Comparison of ENCODE assay signal across 15 cellular contexts in the genomic region with DNA sequence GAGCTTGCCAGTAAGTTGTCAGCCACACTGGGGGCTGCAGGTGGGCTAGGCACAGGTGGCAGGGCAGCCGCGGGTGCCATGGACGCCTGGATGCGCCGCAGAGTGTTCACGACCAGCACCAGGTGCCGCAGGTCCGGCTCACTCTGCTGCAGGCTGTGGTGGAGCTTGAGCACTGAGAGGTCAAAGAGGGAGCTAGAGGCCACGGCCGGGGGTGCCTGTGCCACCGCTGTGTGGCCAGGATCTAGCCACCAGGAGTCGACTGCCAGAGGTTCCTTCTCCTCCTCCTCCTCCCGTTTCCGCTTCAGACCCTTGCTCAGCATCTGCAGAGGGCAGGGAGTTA. TPM values are rescaled to one million over a fixed set of nuclear protein-coding genes. Genes with fewer than 3 reads are reported as not detected.
DNase-seq lines count a peak whose midpoint lies in the region; ATAC-seq and TF ChIP-seq lines count a peak whose summit lies in the region.
"Had no signal": no experiment of that assay in that cellular context is flagged by ENCODE, and none has a peak within 500 bp of the region (broad histone marks: within the 10 kb centered on the region; RNA-seq: fewer than 3 reads in every experiment).

No MANE protein-coding gene starts in this region.

- H3K9me3 ChIP-seq in HCT116 (ENCODE audit: control insufficient read depth in 1 of 2, insufficient read depth in 1 of 2, low read depth in 1 of 2, low read length in 2 of 2) (no peaks in the 10 kb centered on the region), endodermal cell (ENCODE audit: control insufficient read depth, low read length) (no peaks in the 10 kb centered on the region), psoas muscle (no peaks in the 10 kb centered on the region), mucosa of descending colon (no peaks in the 10 kb centered on the region)

- no peak for TF ChIP-seq RAD21 in HCT116 (IDR thresholded peaks at IDR 0.05; ENCODE audit: low read depth)

- H3K36me3 Mint-ChIP-seq in endodermal cell (ENCODE audit: low read depth) (peaks cover 5% of the 10 kb centered on the region), mesothelial cell of epicardium (no peaks in the 10 kb centered on the region)
- H3K36me3 Mint-ChIP-seq: memory B cell had no signal

- H3K4me3 ChIP-seq in ACC112 (ENCODE audit: low read depth, low read length): peak overlapping the region; percentile 85; the same call in 1 of the 2 replicates
- H3K4me3 ChIP-seq in HCT116 (replicated peaks in 1 of 2; ENCODE audit: low read depth in 1 of 2, low read length in 2 of 2): no peak overlapping the region
- no peak overlapping the region for H3K4me3 ChIP-seq in endodermal cell (ENCODE audit: low read length)
- H3K4me3 ChIP-seq in psoas muscle: peak overlapping the region; percentile 88
- H3K4me3 ChIP-seq in mucosa of descending colon: no peak overlapping the region

- no peak for ATAC-seq in HCT116
- no peak for ATAC-seq in psoas muscle
- no peak for ATAC-seq in mucosa of descending colon

- H3K79me2 ChIP-seq in ACC112 (ENCODE audit: control insufficient read depth, insufficient read depth, low read length, unreplicated experiment) (peaks cover 31% of the 10 kb centered on the region), HCT116 (ENCODE audit: insufficient read depth, low read length) (peaks cover 35% of the 10 kb centered on the region)

- H2AFZ ChIP-seq in ACC112 (ENCODE audit: low read length, unreplicated experiment) (no peak overlapping the region), HCT116 (ENCODE audit: low read depth, low read length, poor library complexity, severe bottlenecking) (no peak overlapping the region)

- no peaks in the 10 kb centered on the region for H3K9me3 Mint-ChIP-seq in endodermal cell
- H3K9me3 Mint-ChIP-seq in mesothelial cell of epicardium: no peaks in the 10 kb centered on the region
- H3K9me3 Mint-ChIP-seq: activated CD4-positive, alpha-beta memory T cell treated with anti-CD3 and anti-CD28 coated beads, Interleukin-2, amount 10 ng/mL, durations not matched to agents 7 days and 5 days; CD14-positive monocyte; memory B cell had no signal

- no peaks in the 10 kb centered on the region for H3K9me2 ChIP-seq in HCT116 (ENCODE audit: insufficient read depth)

- H3K4me1 Mint-ChIP-seq in endodermal cell (peaks cover 10% of the 10 kb centered on the region), mesothelial cell of epicardium (peaks cover 21% of the 10 kb centered on the region)

- H3K4me3 Mint-ChIP-seq in endodermal cell: no peak overlapping the region
- no peak overlapping the region for H3K4me3 Mint-ChIP-seq in mesothelial cell of epicardium
- H3K4me3 Mint-ChIP-seq: CD14-positive monocyte, memory B cell had no signal

- H3K27ac Mint-ChIP-seq in endodermal cell (no peak overlapping the region), mesothelial cell of epicardium (no peak overlapping the region)

- no peak overlapping the region for H3K4me2 ChIP-seq in HCT116 (ENCODE audit: low read length)

- no peak for TF ChIP-seq POLR2A in HCT116 (IDR thresholded peaks at IDR 0.05; ENCODE audit: borderline replicate concordance, extremely low read depth, insufficient read depth, insufficient read length)

- TF ChIP-seq CTCF in HCT116 (IDR thresholded peaks at IDR 0.05 in 2 of 3, conservative IDR thresholded peaks at IDR 0.05 in 1 of 3; ENCODE audit: borderline replicate concordance in 1 of 3, insufficient read depth in 1 of 3, low read depth in 2 of 3, low read length in 2 of 3) (no peak), endodermal cell (conservative IDR thresholded peaks at IDR 0.05) (no peak), psoas muscle (IDR thresholded peaks at IDR 0.05) (no peak), mesothelial cell of epicardium (IDR thresholded peaks at IDR 0.05; ENCODE audit: unreplicated experiment) (no peak), mucosa of descending colon (IDR thresholded peaks at IDR 0.05) (no peak)

- H3K27me3 Mint-ChIP-seq in endodermal cell (ENCODE audit: insufficient read depth) (peaks cover 1% of the 10 kb centered on the region), mesothelial cell of epicardium (ENCODE audit: low read depth) (no peaks in the 10 kb centered on the region)
- H3K27me3 Mint-ChIP-seq: activated CD4-positive, alpha-beta memory T cell treated with anti-CD3 and anti-CD28 coated beads, Interleukin-2, amount 10 ng/mL, durations not matched to agents 7 days and 5 days; memory B cell had no signal

- POLR2A ChIA-PET in HCT116 (lab: Charles Lee): interaction anchor here (1.5 to 2.2 kb wide), 2 partner anchors 21 to 41 kb away, joined by 4 read pairs; partner anchors contain the start of gene SERTAD3

- H3K27ac ChIP-seq in ACC112 (ENCODE audit: low read depth, low read length) (no peak overlapping the region; the same call in 1 of the 2 replicates), HCT116 (ENCODE audit: low read depth, low read length) (peak overlapping the region; percentile 99), endodermal cell (ENCODE audit: low read depth, low read length) (no peak overlapping the region), psoas muscle (peak overlapping the region; percentile 99)

- H3K4me1 ChIP-seq in ACC112 (ENCODE audit: control insufficient read depth, insufficient read depth, low read length, unreplicated experiment) (peaks cover 13% of the 10 kb centered on the region), HCT116 (ENCODE audit: control insufficient read depth in 1 of 2, insufficient read depth in 2 of 2, low read length in 2 of 2) (peaks cover 25 to 69% of the 10 kb centered on the region in 2 experiments), endodermal cell (ENCODE audit: control insufficient read depth, insufficient read depth, low read length) (no peaks in the 10 kb centered on the region), psoas muscle (peaks cover 29% of the 10 kb centered on the region), mucosa of descending colon (ENCODE audit: low read depth) (peaks cover 18% of the 10 kb centered on the region)

- no TSS peak for BruUV-seq in HCT116 (replicated peaks; lab: Mats Ljungman, UMichigan)

- no peaks in the 10 kb centered on the region for H4K20me1 ChIP-seq in HCT116 (ENCODE audit: insufficient read depth)

- CTCF ChIA-PET in HCT116 (lab: Charles Lee): no interaction called here

- WGBS in endodermal cell (ENCODE audit: insufficient coverage in 1 of 2, insufficient read length in 1 of 2), 2 experiments: 91 to 100% methylated on average over 10 to 14 of the region's 14 CpGs
- WGBS in psoas muscle, 3 donors: 77 to 83% (median 82%) methylated on average over 12 to 14 of the region's 14 CpGs

- H3K36me3 ChIP-seq in ACC112 (ENCODE audit: insufficient read depth, low read length): no peaks in the 10 kb centered on the region
- H3K36me3 ChIP-seq in HCT116 (ENCODE audit: control insufficient read depth in 1 of 2, insufficient read depth in 2 of 2, low read length in 2 of 2): peaks cover 5 to 13% of the 10 kb centered on the region in 2 experiments; a peak in 2 of 4 replicates
- H3K36me3 ChIP-seq in endodermal cell (ENCODE audit: control insufficient read depth, insufficient read depth, low read length): peaks cover 10% of the 10 kb centered on the region
- peaks cover 0 to 21% of the 10 kb centered on the region in 2 donors for H3K36me3 ChIP-seq in psoas muscle (ENCODE audit: insufficient read depth in 1 of 2, low read depth in 1 of 2)
- H3K36me3 ChIP-seq in mucosa of descending colon (ENCODE audit: low read depth): no peaks in the 10 kb centered on the region

- RAD21 ChIA-PET in HCT116 (lab: Charles Lee; ENCODE audit: low non-redundant PET in 1 of 2, low total read pairs in 2 of 2, uncharacterized antibody in 2 of 2, unreplicated experiment in 2 of 2): no interaction called here

- H3K27me3 ChIP-seq in ACC112 (ENCODE audit: insufficient read depth, low read length) (no peaks in the 10 kb centered on the region), HCT116 (ENCODE audit: insufficient read depth, low read length) (no peaks in the 10 kb centered on the region), endodermal cell (ENCODE audit: control insufficient read depth, insufficient read depth, low read length, poor library complexity, severe bottlenecking) (no peaks in the 10 kb centered on the region), psoas muscle (ENCODE audit: insufficient read depth in 3 of 3, low read length in 2 of 3) (no peaks in the 10 kb centered on the region)

- DNase-seq in HCT116 (ENCODE audit: low read depth, low spot score): no peak
- DNase-seq in endodermal cell: peak; percentile 53
- no peak for DNase-seq in psoas muscle
- no peak for DNase-seq in HuH-7.5 (ENCODE audit: low spot score)
- DNase-seq in anterior cingulate cortex (lab: John Stamatoyannopoulos, UW): no peak
- DNase-seq in mesothelial cell of epicardium (ENCODE audit: low spot score in 2 of 2, unreplicated experiment in 2 of 2): no peak
- DNase-seq in mucosa of descending colon: no peak
- DNase-seq: activated CD4-positive, alpha-beta memory T cell treated with anti-CD3 and anti-CD28 coated beads, Interleukin-2, amount 10 ng/mL, durations not matched to agents 7 days and 5 days; activated naive CD4-positive, alpha-beta T cell treated with anti-CD3 and anti-CD28 coated beads, Interleukin-2, amount 50 U/mL, for 16 hours; DMS79 treated with DMSO at 0.1 percent for 48 hours; MV-4-11; stimulated activated CD4-positive, alpha-beta T cell treated with anti-CD3 and anti-CD28 coated beads, Interleukin-1b, Interleukin-23, amount 100 ng/mL, for 48 hours had no signal

- intact Hi-C loops in HCT116 (cut with micrococcal nuclease) (loop anchor here (5.0 kb wide), 1 partner anchor 179 kb away; the partner anchor contains the start of gene LTBP4), psoas muscle (cut with DNase I) (no loop called here), mucosa of descending colon (cut with DNase I, micrococcal nuclease) (no loop called here)

- no peak overlapping the region for H3K9ac ChIP-seq in HCT116 (ENCODE audit: low read length)
- no peak overlapping the region for H3K9ac ChIP-seq in endodermal cell (ENCODE audit: extremely low read depth, low read length, poor library complexity, severe bottlenecking)

RNA-seq across cellular contexts. Expression of gene SERTAD1, which starts 2.6 kb away (rescaled TPM):
- total RNA-seq in HCT116 (2021; ENCODE audit: unreplicated experiment) (30.3 TPM), endodermal cell (1 to 10 TPM; 4.0 to 4.5 TPM), psoas muscle (10 to 100 TPM; 10.5 to 24.0 (median 20.2) TPM), mesothelial cell of epicardium (10.7 to 11.0 TPM (median 10.8 TPM) in 3 replicates), mucosa of descending colon (10 to 100 TPM; 12.1 to 16.7 (median 14.0) TPM)
- 44.7 and 48.8 TPM in 2 replicates for polyA plus RNA-seq in HCT116 (2012)
- polyA plus RNA-seq in endodermal cell (2013, experiment 1 of 2): 3.9 TPM
- 4.5 TPM for polyA plus RNA-seq in endodermal cell (2013, experiment 2 of 2)
- 10 to 100 TPM; 10.7 to 88.7 (median 17.3) TPM for polyA plus RNA-seq in psoas muscle

RNA-seq across cellular contexts. Expression of gene PRX, which starts 10.0 kb away (rescaled TPM):
- 4.8 TPM for total RNA-seq in HCT116 (2021; ENCODE audit: unreplicated experiment)
- 4.8 and 5.1 TPM in 2 replicates for polyA plus RNA-seq in HCT116 (2012)
- total RNA-seq in endodermal cell: 1 to 10 TPM; 3.3 to 6.4 TPM
- 4.4 TPM for polyA plus RNA-seq in endodermal cell (2013, experiment 1 of 2)
- polyA plus RNA-seq in endodermal cell (2013, experiment 2 of 2): 3.6 TPM
- total RNA-seq in psoas muscle: 1 to 10 TPM; 1.4 to 3.3 (median 2.8) TPM
- 1 to 10 TPM; 1.9 to 2.1 (median 2.1) TPM for polyA plus RNA-seq in psoas muscle
- 4.7 to 5.2 TPM (median 5.2 TPM) in 3 replicates for total RNA-seq in mesothelial cell of epicardium
- 1 to 10 TPM; 1.1 to 6.8 (median 1.7) TPM for total RNA-seq in mucosa of descending colon

RNA-seq across cellular contexts. Expression of gene SERTAD3, which starts 20.9 kb away (rescaled TPM):
- 32.4 TPM for total RNA-seq in HCT116 (2021; ENCODE audit: unreplicated experiment)
- 34.9 and 41.4 TPM in 2 replicates for polyA plus RNA-seq in HCT116 (2012)
- total RNA-seq in endodermal cell: 10 to 100 TPM; 47.7 to 62.6 TPM
- 23.6 TPM for polyA plus RNA-seq in endodermal cell (2013, experiment 1 of 2)
- polyA plus RNA-seq in endodermal cell (2013, experiment 2 of 2): 23.0 TPM
- total RNA-seq in psoas muscle: 10 to 100 TPM; 16.0 to 29.0 (median 26.0) TPM
- 10 to 100 TPM; 12.7 to 30.0 (median 13.8) TPM for polyA plus RNA-seq in psoas muscle
- total RNA-seq in mesothelial cell of epicardium: 70.0 to 75.5 TPM (median 70.5 TPM) in 3 replicates
- total RNA-seq in mucosa of descending colon: 10 to 100 TPM; 39.3 to 55.4 (median 46.2) TPM

RNA-seq across cellular contexts. Expression of gene HIPK4, which starts 33.2 kb away (rescaled TPM):
- total RNA-seq in HCT116 (2021; ENCODE audit: unreplicated experiment) (0.74 TPM), endodermal cell (under 1 TPM in 1 of 2 donors, not detected in 1; 0.31 TPM), psoas muscle (under 1 TPM in 2 of 4 donors, not detected in 2; 0.08 to 0.11 TPM), mesothelial cell of epicardium (0.20 to 0.32 TPM (median 0.31 TPM) in 3 replicates), mucosa of descending colon (under 1 TPM in 1 of 3 donors, not detected in 2; 0.19 TPM)
- polyA plus RNA-seq in HCT116 (2012): 0.61 and 0.77 TPM in 2 replicates
- polyA plus RNA-seq in endodermal cell (2013, experiment 1 of 2): 0.14 TPM
- 0.29 TPM for polyA plus RNA-seq in endodermal cell (2013, experiment 2 of 2)
- polyA plus RNA-seq in psoas muscle: under 1 TPM in 1 of 3 donors, not detected in 2; 0.03 TPM
- polyA plus RNA-seq: CD14-positive monocyte had no signal

RNA-seq across cellular contexts. Expression of gene BLVRB, which starts 42.3 kb away (rescaled TPM):
- 113 TPM for total RNA-seq in HCT116 (2021; ENCODE audit: unreplicated experiment)
- 330 and 425 TPM in 2 replicates for polyA plus RNA-seq in HCT116 (2012)
- total RNA-seq in endodermal cell: 10 to 100 TPM; 24.7 to 41.0 TPM
- polyA plus RNA-seq in endodermal cell (2013, experiment 1 of 2): 18.1 TPM
- polyA plus RNA-seq in endodermal cell (2013, experiment 2 of 2): 18.8 TPM
- 100 to 1,000 TPM in 2 of 4 donors, 10 to 100 TPM in 2; 74.1 to 189 (median 114) TPM for total RNA-seq in psoas muscle
- polyA plus RNA-seq in psoas muscle: 100 to 1,000 TPM; 167 to 204 (median 172) TPM
- total RNA-seq in mesothelial cell of epicardium: 38.5 to 42.7 TPM (median 42.2 TPM) in 3 replicates
- 10 to 100 TPM; 70.9 to 87.6 (median 76.8) TPM for total RNA-seq in mucosa of descending colon

Comparison
In these comparisons a context has a peak if more than half of its experiments do, and no peak if none do; other contexts are left out.
1. H3K27ac ChIP-seq: peak in HCT116 (single experiment) and psoas muscle (single experiment); none in ACC112 (single experiment) and endodermal cell (single experiment).
2. H3K4me3 ChIP-seq: peak in ACC112 (single experiment) and psoas muscle (single experiment); none in HCT116 (0 of 2), endodermal cell (single experiment) and mucosa of descending colon (single experiment).